Comparison of ENCODE assay signal across 1 cellular context in the genomic region with DNA sequence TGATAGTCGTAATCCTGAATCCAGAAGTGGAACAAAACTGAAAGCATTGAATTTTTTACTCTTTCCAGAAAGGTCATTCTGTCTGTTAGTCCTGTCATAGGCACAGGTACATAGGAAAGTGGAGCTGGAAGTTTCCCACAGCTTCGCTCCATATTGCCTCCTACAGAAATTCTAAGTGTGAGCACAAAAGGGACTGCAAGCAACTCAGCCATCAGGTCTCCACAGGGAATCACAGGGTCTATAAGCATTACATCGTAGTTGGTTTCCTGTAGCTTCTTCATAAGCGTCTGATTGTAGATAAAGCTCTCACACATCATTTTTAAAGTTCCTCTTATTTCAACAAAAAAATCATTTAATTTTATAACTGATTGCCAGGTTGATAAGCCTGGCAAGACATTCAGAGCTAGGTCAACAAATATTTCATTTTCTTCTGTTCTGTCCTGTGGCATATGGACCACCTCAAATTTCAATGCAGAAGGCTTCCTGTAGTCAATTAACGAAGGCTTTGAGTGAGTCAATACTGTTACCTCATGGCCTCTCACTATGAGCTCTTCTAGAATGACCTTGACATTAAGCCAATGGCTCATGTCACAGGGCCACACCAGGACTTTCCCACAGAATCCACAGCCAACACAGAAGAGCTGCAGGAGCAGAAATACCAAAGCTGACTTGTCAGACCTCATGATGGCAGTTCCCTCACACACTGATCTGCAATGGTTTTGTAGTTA.
TF ChIP-seq lines count a peak whose summit lies in the region.

UGT2A3 (minus strand) TSS at position 727 of the 728 bp plus-strand sequence; CDS start at position 683, 44 bp downstream.

TF ChIP-seq in HepG2, 621 proteins besides CTCF, POLR2A, EP300 and RAD21 (continued from another document and continues in another):
- TF ChIP-seq, protein P1, sequence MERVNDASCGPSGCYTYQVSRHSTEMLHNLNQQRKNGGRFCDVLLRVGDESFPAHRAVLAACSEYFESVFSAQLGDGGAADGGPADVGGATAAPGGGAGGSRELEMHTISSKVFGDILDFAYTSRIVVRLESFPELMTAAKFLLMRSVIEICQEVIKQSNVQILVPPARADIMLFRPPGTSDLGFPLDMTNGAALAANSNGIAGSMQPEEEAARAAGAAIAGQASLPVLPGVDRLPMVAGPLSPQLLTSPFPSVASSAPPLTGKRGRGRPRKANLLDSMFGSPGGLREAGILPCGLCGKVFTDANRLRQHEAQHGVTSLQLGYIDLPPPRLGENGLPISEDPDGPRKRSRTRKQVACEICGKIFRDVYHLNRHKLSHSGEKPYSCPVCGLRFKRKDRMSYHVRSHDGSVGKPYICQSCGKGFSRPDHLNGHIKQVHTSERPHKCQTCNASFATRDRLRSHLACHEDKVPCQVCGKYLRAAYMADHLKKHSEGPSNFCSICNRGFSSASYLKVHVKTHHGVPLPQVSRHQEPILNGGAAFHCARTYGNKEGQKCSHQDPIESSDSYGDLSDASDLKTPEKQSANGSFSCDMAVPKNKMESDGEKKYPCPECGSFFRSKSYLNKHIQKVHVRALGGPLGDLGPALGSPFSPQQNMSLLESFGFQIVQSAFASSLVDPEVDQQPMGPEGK (CRISPR knock-in tag; IDR thresholded peaks at IDR 0.05), result 0 out of 2 replicates have a peak, but pooled peaks have one; percentile 43
- TF ChIP-seq HES4 (CRISPR knock-in tag; IDR thresholded peaks at IDR 0.05; ENCODE audit: borderline replicate concordance) (no peak), ZNF124 (CRISPR knock-in tag; IDR thresholded peaks at IDR 0.05) (peak; percentile 42; the same call in 1 of the 2 replicates), ZNF652 (CRISPR knock-in tag; IDR thresholded peaks at IDR 0.05; ENCODE audit: borderline replicate concordance, low read depth) (no peak), NKX3-1 (CRISPR knock-in tag; IDR thresholded peaks at IDR 0.05) (peak; percentile 88), NCOA5 (CRISPR knock-in tag; IDR thresholded peaks at IDR 0.05) (no peak), GPBP1L1 (CRISPR knock-in tag; IDR thresholded peaks at IDR 0.05) (no peak), ZNF256 (CRISPR knock-in tag; conservative IDR thresholded peaks at IDR 0.05) (0 out of 2 replicates have a peak, but pooled peaks have one; percentile 66), ATF7 (IDR thresholded peaks at IDR 0.05) (peak; percentile 45; the same call in 1 of the 2 replicates), ATF7 (CRISPR knock-in tag; IDR thresholded peaks at IDR 0.05) (no peak), TMF1 (CRISPR knock-in tag; IDR thresholded peaks at IDR 0.05; ENCODE audit: low read depth) (0 out of 2 replicates have a peak, but pooled peaks have one; percentile 31), BHLHE40 (IDR thresholded peaks at IDR 0.05; ENCODE audit: low read length) (0 out of 2 replicates have a peak, but pooled peaks have one; percentile 17), JUND (CRISPR knock-in tag; IDR thresholded peaks at IDR 0.05) (peak; percentile 46; the same call in 1 of the 2 replicates), POGZ (CRISPR knock-in tag; IDR thresholded peaks at IDR 0.05) (peak; percentile 97), ZNF326 (CRISPR knock-in tag; IDR thresholded peaks at IDR 0.05; ENCODE audit: borderline replicate concordance) (no peak), ZNF121 (CRISPR knock-in tag; IDR thresholded peaks at IDR 0.05) (no peak), ZFX (CRISPR knock-in tag; IDR thresholded peaks at IDR 0.05; ENCODE audit: low read depth) (peak; percentile 63), TARDBP (CRISPR knock-in tag; IDR thresholded peaks at IDR 0.05) (0 out of 2 replicates have a peak, but pooled peaks have one; percentile 50), GZF1 (CRISPR knock-in tag; IDR thresholded peaks at IDR 0.05) (no peak), DNMT1 (CRISPR knock-in tag; IDR thresholded peaks at IDR 0.05) (no peak), TSC22D2 (CRISPR knock-in tag; IDR thresholded peaks at IDR 0.05; ENCODE audit: borderline replicate concordance) (no peak), ZSCAN20 (CRISPR knock-in tag; IDR thresholded peaks at IDR 0.05; ENCODE audit: borderline replicate concordance) (peak; percentile 73; the same call in 1 of the 2 replicates), ZNF33A (CRISPR knock-in tag; IDR thresholded peaks at IDR 0.05; ENCODE audit: borderline replicate concordance) (no peak), SP140L (CRISPR knock-in tag; IDR thresholded peaks at IDR 0.05; ENCODE audit: borderline replicate concordance) (no peak), GABPB1 (CRISPR knock-in tag; IDR thresholded peaks at IDR 0.05) (no peak), TCF12 (IDR thresholded peaks at IDR 0.05) (no peak), TCF12 (CRISPR knock-in tag; IDR thresholded peaks at IDR 0.05) (no peak), ZNF350 (CRISPR knock-in tag; IDR thresholded peaks at IDR 0.05; ENCODE audit: borderline replicate concordance, low read depth) (no peak), DDIT3 (CRISPR knock-in tag; IDR thresholded peaks at IDR 0.05) (no peak), RBM39 (IDR thresholded peaks at IDR 0.05; ENCODE audit: low read depth, low read length, poor library complexity, severe bottlenecking) (no peak), SRSF4 (IDR thresholded peaks at IDR 0.05; ENCODE audit: low read depth, low read length, poor library complexity, severe bottlenecking) (no peak), ZNF274 (CRISPR knock-in tag; IDR thresholded peaks at IDR 0.05) (no peak), KDM5B (CRISPR knock-in tag; IDR thresholded peaks at IDR 0.05; ENCODE audit: borderline replicate concordance) (no peak), ZFP41 (CRISPR knock-in tag; IDR thresholded peaks at IDR 0.05; ENCODE audit: borderline replicate concordance) (no peak), NFKB2 (CRISPR knock-in tag; IDR thresholded peaks at IDR 0.05; ENCODE audit: borderline replicate concordance) (no peak), SMAD1 (CRISPR knock-in tag; IDR thresholded peaks at IDR 0.05; ENCODE audit: borderline replicate concordance, low read depth) (no peak), ZNF33B (CRISPR knock-in tag; IDR thresholded peaks at IDR 0.05) (no peak), ZNF207 (IDR thresholded peaks at IDR 0.05; ENCODE audit: borderline replicate concordance) (no peak), ADNP (CRISPR knock-in tag; IDR thresholded peaks at IDR 0.05) (no peak), FOSL1 (CRISPR knock-in tag; IDR thresholded peaks at IDR 0.05; ENCODE audit: borderline replicate concordance) (no peak; the same call in 1 of the 2 replicates), KDM3A (CRISPR knock-in tag; IDR thresholded peaks at IDR 0.05; ENCODE audit: low read depth) (peak; percentile 65; the same call in 1 of the 2 replicates), NAIF1 (CRISPR knock-in tag; IDR thresholded peaks at IDR 0.05; ENCODE audit: borderline replicate concordance) (no peak), MTA3 (CRISPR knock-in tag; IDR thresholded peaks at IDR 0.05) (no peak), ZNF101 (CRISPR knock-in tag; IDR thresholded peaks at IDR 0.05; ENCODE audit: borderline replicate concordance, low read depth) (no peak), SNAI1 (CRISPR knock-in tag; IDR thresholded peaks at IDR 0.05; ENCODE audit: borderline replicate concordance) (no peak), ZNF83 (CRISPR knock-in tag; IDR thresholded peaks at IDR 0.05; ENCODE audit: borderline replicate concordance) (no peak), NFIC (IDR thresholded peaks at IDR 0.05; ENCODE audit: low read length) (peak; percentile 73), MATR3 (CRISPR knock-in tag; IDR thresholded peaks at IDR 0.05) (no peak), ZNF160 (CRISPR knock-in tag; IDR thresholded peaks at IDR 0.05) (no peak), ZNF460 (CRISPR knock-in tag; IDR thresholded peaks at IDR 0.05; ENCODE audit: borderline replicate concordance) (no peak; the same call in 1 of the 2 replicates), SSRP1 (CRISPR knock-in tag; IDR thresholded peaks at IDR 0.05) (peak; percentile 76; the same call in 1 of the 2 replicates), ZSCAN22 (CRISPR knock-in tag; IDR thresholded peaks at IDR 0.05) (no peak)
- TF ChIP-seq, protein P2, sequence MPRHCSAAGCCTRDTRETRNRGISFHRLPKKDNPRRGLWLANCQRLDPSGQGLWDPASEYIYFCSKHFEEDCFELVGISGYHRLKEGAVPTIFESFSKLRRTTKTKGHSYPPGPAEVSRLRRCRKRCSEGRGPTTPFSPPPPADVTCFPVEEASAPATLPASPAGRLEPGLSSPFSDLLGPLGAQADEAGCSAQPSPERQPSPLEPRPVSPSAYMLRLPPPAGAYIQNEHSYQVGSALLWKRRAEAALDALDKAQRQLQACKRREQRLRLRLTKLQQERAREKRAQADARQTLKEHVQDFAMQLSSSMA (CRISPR knock-in tag; IDR thresholded peaks at IDR 0.05), result no peak
- TF ChIP-seq, protein P3, sequence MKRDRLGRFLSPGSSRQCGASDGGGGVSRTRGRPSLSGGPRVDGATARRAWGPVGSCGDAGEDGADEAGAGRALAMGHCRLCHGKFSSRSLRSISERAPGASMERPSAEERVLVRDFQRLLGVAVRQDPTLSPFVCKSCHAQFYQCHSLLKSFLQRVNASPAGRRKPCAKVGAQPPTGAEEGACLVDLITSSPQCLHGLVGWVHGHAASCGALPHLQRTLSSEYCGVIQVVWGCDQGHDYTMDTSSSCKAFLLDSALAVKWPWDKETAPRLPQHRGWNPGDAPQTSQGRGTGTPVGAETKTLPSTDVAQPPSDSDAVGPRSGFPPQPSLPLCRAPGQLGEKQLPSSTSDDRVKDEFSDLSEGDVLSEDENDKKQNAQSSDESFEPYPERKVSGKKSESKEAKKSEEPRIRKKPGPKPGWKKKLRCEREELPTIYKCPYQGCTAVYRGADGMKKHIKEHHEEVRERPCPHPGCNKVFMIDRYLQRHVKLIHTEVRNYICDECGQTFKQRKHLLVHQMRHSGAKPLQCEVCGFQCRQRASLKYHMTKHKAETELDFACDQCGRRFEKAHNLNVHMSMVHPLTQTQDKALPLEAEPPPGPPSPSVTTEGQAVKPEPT (CRISPR knock-in tag; IDR thresholded peaks at IDR 0.05; ENCODE audit: low read depth), result no peak
- TF ChIP-seq, protein P4, sequence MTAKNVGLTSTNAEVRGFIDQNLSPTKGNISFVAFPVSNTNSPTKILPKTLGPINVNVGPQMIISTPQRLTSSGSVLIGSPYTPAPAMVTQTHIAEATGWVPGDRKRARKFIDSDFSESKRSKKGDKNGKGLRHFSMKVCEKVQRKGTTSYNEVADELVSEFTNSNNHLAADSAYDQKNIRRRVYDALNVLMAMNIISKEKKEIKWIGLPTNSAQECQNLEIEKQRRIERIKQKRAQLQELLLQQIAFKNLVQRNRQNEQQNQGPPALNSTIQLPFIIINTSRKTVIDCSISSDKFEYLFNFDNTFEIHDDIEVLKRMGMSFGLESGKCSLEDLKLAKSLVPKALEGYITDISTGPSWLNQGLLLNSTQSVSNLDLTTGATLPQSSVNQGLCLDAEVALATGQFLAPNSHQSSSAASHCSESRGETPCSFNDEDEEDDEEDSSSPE (CRISPR knock-in tag; IDR thresholded peaks at IDR 0.05), result 0 out of 2 replicates have a peak, but pooled peaks have one; percentile 18
- TF ChIP-seq, protein P5, sequence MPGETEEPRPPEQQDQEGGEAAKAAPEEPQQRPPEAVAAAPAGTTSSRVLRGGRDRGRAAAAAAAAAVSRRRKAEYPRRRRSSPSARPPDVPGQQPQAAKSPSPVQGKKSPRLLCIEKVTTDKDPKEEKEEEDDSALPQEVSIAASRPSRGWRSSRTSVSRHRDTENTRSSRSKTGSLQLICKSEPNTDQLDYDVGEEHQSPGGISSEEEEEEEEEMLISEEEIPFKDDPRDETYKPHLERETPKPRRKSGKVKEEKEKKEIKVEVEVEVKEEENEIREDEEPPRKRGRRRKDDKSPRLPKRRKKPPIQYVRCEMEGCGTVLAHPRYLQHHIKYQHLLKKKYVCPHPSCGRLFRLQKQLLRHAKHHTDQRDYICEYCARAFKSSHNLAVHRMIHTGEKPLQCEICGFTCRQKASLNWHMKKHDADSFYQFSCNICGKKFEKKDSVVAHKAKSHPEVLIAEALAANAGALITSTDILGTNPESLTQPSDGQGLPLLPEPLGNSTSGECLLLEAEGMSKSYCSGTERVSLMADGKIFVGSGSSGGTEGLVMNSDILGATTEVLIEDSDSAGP (CRISPR knock-in tag; IDR thresholded peaks at IDR 0.05; ENCODE audit: borderline replicate concordance), result no peak
- TF ChIP-seq, protein P6, sequence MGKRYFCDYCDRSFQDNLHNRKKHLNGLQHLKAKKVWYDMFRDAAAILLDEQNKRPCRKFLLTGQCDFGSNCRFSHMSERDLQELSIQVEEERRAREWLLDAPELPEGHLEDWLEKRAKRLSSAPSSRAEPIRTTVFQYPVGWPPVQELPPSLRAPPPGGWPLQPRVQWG (CRISPR knock-in tag; IDR thresholded peaks at IDR 0.05; ENCODE audit: borderline replicate concordance, low read depth), result no peak
- TF ChIP-seq, protein P7, sequence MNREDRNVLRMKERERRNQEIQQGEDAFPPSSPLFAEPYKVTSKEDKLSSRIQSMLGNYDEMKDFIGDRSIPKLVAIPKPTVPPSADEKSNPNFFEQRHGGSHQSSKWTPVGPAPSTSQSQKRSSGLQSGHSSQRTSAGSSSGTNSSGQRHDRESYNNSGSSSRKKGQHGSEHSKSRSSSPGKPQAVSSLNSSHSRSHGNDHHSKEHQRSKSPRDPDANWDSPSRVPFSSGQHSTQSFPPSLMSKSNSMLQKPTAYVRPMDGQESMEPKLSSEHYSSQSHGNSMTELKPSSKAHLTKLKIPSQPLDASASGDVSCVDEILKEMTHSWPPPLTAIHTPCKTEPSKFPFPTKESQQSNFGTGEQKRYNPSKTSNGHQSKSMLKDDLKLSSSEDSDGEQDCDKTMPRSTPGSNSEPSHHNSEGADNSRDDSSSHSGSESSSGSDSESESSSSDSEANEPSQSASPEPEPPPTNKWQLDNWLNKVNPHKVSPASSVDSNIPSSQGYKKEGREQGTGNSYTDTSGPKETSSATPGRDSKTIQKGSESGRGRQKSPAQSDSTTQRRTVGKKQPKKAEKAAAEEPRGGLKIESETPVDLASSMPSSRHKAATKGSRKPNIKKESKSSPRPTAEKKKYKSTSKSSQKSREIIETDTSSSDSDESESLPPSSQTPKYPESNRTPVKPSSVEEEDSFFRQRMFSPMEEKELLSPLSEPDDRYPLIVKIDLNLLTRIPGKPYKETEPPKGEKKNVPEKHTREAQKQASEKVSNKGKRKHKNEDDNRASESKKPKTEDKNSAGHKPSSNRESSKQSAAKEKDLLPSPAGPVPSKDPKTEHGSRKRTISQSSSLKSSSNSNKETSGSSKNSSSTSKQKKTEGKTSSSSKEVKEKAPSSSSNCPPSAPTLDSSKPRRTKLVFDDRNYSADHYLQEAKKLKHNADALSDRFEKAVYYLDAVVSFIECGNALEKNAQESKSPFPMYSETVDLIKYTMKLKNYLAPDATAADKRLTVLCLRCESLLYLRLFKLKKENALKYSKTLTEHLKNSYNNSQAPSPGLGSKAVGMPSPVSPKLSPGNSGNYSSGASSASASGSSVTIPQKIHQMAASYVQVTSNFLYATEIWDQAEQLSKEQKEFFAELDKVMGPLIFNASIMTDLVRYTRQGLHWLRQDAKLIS (CRISPR knock-in tag; IDR thresholded peaks at IDR 0.05), result peak; percentile 92
